Comparison of ENCODE assay signal across 8 cellular contexts in genomic region chr17:75154195-75155106, GRCh38. TPM values are rescaled to one million over a fixed set of nuclear protein-coding genes. Genes with fewer than 3 reads are reported as not detected.
DNase-seq lines count a peak whose midpoint lies in the region; ATAC-seq and TF ChIP-seq lines count a peak whose summit lies in the region.

Gene JPT1, minus strand, starts transcription at chr17:75154512. Its CDS starts 115 bp downstream, at chr17:75154397.

- H3K9me3 ChIP-seq in DOHH2 (ENCODE audit: control insufficient read depth, insufficient read depth, low read length): no peaks in the 10 kb centered on the region

- DNase-seq in GM23338 (ENCODE audit: low spot score) (peak; percentile 100), LHCN-M2 (ENCODE audit: low read depth) (peak; percentile 99), RPMI8226 (peak; percentile 99), fibroblast of mammary gland (ENCODE audit: low read depth) (peak; percentile 98), natural killer cell (peak; percentile 87)
- peak; percentile 93 to 97 for DNase-seq in activated T-helper 1 cell treated with anti-CD3 and anti-CD28 coated beads, Interleukin-2, amount 50 U/mL, for 16 hours (ENCODE audit: low read depth in 1 of 2, low spot score in 1 of 2)
- DNase-seq in stimulated activated naive CD4-positive, alpha-beta T cell treated with Interleukin-2 at 50 U/mL for 16 hours (lab: John Stamatoyannopoulos, UW): peak; percentile 98

- H3K79me2 ChIP-seq in DOHH2 (ENCODE audit: control insufficient read depth, low read length): peaks cover 51% of the 10 kb centered on the region
- peaks cover 48% of the 10 kb centered on the region for H3K79me2 ChIP-seq in GM23338 (replicated peaks; ENCODE audit: insufficient read depth)

- H3K4me1 Mint-ChIP-seq in GM23338 (peaks cover 31% of the 10 kb centered on the region), natural killer cell (peaks cover 27 to 37% of the 10 kb centered on the region in 2 donors)

- peaks cover 14% of the 10 kb centered on the region for H3F3A ChIP-seq in DOHH2 (ENCODE audit: control insufficient read depth, insufficient read depth)
- H3F3A ChIP-seq in GM23338 (replicated peaks; ENCODE audit: low read depth): peaks cover 23% of the 10 kb centered on the region

- H3K4me3 Mint-ChIP-seq in GM23338 (peak within 1 kb of the TSS; percentile 93), natural killer cell (peak within 1 kb of the TSS; percentile 95)

- H3K36me3 Mint-ChIP-seq in GM23338 (ENCODE audit: low read depth): peaks cover 29% of the 10 kb centered on the region
- no peaks in the 10 kb centered on the region for H3K36me3 Mint-ChIP-seq in natural killer cell

- ATAC-seq in GM23338 (peak; percentile 91), natural killer cell (peak; percentile 97 to 99 (median 98))

- H3K27ac Mint-ChIP-seq in GM23338 (peak within 1 kb of the TSS; percentile 87), natural killer cell (peak within 1 kb of the TSS; percentile 85 to 89)

- H3K4me2 ChIP-seq in DOHH2 (ENCODE audit: low read length) (peak within 1 kb of the TSS; percentile 85), GM23338 (peak within 1 kb of the TSS; percentile 79)

- peaks cover 10% of the 10 kb centered on the region for H4K20me1 ChIP-seq in DOHH2 (ENCODE audit: control insufficient read depth, insufficient read depth, low read depth, low read length)
- H4K20me1 ChIP-seq in GM23338 (replicated peaks; ENCODE audit: insufficient read depth): peaks cover 30% of the 10 kb centered on the region

- H3K4me1 ChIP-seq in DOHH2 (ENCODE audit: control insufficient read depth, low read length) (peaks cover 26% of the 10 kb centered on the region), GM23338 (ENCODE audit: insufficient read depth) (peaks cover 27% of the 10 kb centered on the region)

- H3K9me2 ChIP-seq in DOHH2 (replicated peaks; ENCODE audit: control insufficient read depth, low read length): no peaks in the 10 kb centered on the region
- H3K9me2 ChIP-seq in GM23338 (ENCODE audit: insufficient read depth): no peaks in the 10 kb centered on the region

- H3K27ac ChIP-seq in DOHH2 (ENCODE audit: low read depth, low read length): peak within 1 kb of the TSS; percentile 63
- peak within 1 kb of the TSS; percentile 83; the same call in 1 of the 2 replicates for H3K27ac ChIP-seq in GM23338 (ENCODE audit: low read depth)

- peak within 1 kb of the TSS; percentile 94 for H3K4me3 ChIP-seq in DOHH2 (ENCODE audit: low read length)
- peak within 1 kb of the TSS; percentile 63 for H3K4me3 ChIP-seq in GM23338
- H3K4me3 ChIP-seq in fibroblast of mammary gland (ENCODE audit: control insufficient read depth, low read depth, low read length): peak within 1 kb of the TSS; percentile 91

- peaks cover 41% of the 10 kb centered on the region for H3K36me3 ChIP-seq in DOHH2 (ENCODE audit: control insufficient read depth, low read length)
- H3K36me3 ChIP-seq in GM23338 (ENCODE audit: insufficient read depth): no peaks in the 10 kb centered on the region; the same call in 1 of the 2 replicates

- no peak within 1 kb of the TSS for H2AFZ ChIP-seq in GM23338

- H3K9me3 Mint-ChIP-seq in GM23338 (peaks cover 2% of the 10 kb centered on the region; the same call in 1 of the 3 replicates), natural killer cell (no peaks in the 10 kb centered on the region)

- intact Hi-C loops in natural killer cell (cut with micrococcal nuclease): loop anchor here (5.0 kb wide), 1 partner anchor 42 kb away; no protein-coding TSS in a partner anchor

- H3K27me3 Mint-ChIP-seq in GM23338 (ENCODE audit: insufficient read depth, low read depth, poor library complexity) (peaks cover 17% of the 10 kb centered on the region), natural killer cell (ENCODE audit: low read depth in 2 of 2) (no peaks in the 10 kb centered on the region)

- TF ChIP-seq CTCF in DOHH2 (IDR thresholded peaks at IDR 0.05; ENCODE audit: low read depth, low read length, poor library complexity, severe bottlenecking): no peak
- TF ChIP-seq CTCF in GM23338 (conservative IDR thresholded peaks at IDR 0.05; ENCODE audit: low read depth in 2 of 2): no peak
- no peak for TF ChIP-seq CTCF in fibroblast of mammary gland (conservative IDR thresholded peaks at IDR 0.05; ENCODE audit: control insufficient read depth, insufficient read depth, low read depth, low read length)
- no peak for TF ChIP-seq CTCF in natural killer cell (IDR thresholded peaks at IDR 0.05)

- H3K27me3 ChIP-seq in DOHH2 (ENCODE audit: control insufficient read depth, low read length) (no peaks in the 10 kb centered on the region), GM23338 (ENCODE audit: insufficient read depth) (no peaks in the 10 kb centered on the region)

TF ChIP-seq in GM23338, 12 proteins besides CTCF, POLR2A, EP300 and RAD21:
- TF ChIP-seq POLR2AphosphoS5 (IDR thresholded peaks at IDR 0.05; ENCODE audit: low read depth) (peak; percentile 99), CREB1 (CRISPR knock-in tag; IDR thresholded peaks at IDR 0.05; ENCODE audit: low read depth) (peak; percentile 47), NANOG (IDR thresholded peaks at IDR 0.05; ENCODE audit: borderline replicate concordance) (no peak), EZH2 (IDR thresholded peaks at IDR 0.05; ENCODE audit: low read depth, unreplicated experiment) (no peak), ZNF114 (CRISPR knock-in tag; IDR thresholded peaks at IDR 0.05) (peak; percentile 100)

RNA-seq across cellular contexts. Expression of gene JPT1, which starts in this region (rescaled TPM):
- total RNA-seq in GM23338 (2014; rRNA removed; shearing (Covaris generic)): 249 and 278 TPM in 2 replicates
- polyA plus RNA-seq in GM23338 (2016; fragmentation: Nextera tagmentation; extraction: Ambion mirVana): 903 and 929 TPM in 2 replicates
- total RNA-seq in LHCN-M2 (2014; rRNA removed): 281 and 311 TPM in 2 replicates
- 516 TPM for polyA plus RNA-seq in LHCN-M2 (2012)
- total RNA-seq in natural killer cell: 10 to 100 TPM; 45.0 to 54.8 (median 50.5) TPM

Comparison
In these comparisons a context has a peak if more than half of its experiments do, and no peak if none do; other contexts are left out.
1. Peak in every context shown above with its lines: DNase-seq, ATAC-seq, H3K4me3 ChIP-seq and H3K27ac ChIP-seq.